27 cellular contexts compared by ENCODE assay signal in genomic region chr11:96019271-96019670, GRCh38.
"Had no signal": no experiment of that assay in that cellular context is flagged by ENCODE, and none has a peak within 500 bp of the region (broad histone marks: within the 10 kb centered on the region; RNA-seq: fewer than 3 reads in every experiment).

No MANE protein-coding gene starts in this region.

- DNase-seq: dermis blood vessel endothelial cell; effector CD8-positive, alpha-beta T cell; effector memory CD8-positive, alpha-beta T cell; endodermal cell; erythroblast; esophagus squamous epithelium; foreskin fibroblast; foreskin melanocyte; heart left ventricle; hypothalamus; immature natural killer cell; islet precursor cell; kidney; left cardiac atrium; left lung; left ventricle myocardium superior; lower lobe of right lung; mesenchymal stem cell; mucosa of descending colon; naive B cell; naive thymus-derived CD8-positive, alpha-beta T cell had no signal

- H3K9me3 ChIP-seq: esophagus squamous epithelium, gastroesophageal sphincter, heart left ventricle, left lung, lower lobe of right lung, mucosa of descending colon had no signal

- H3K36me3 Mint-ChIP-seq: immature natural killer cell, mesothelial cell of epicardium had no signal

- H3K4me3 ChIP-seq: coronary artery, esophagus squamous epithelium, gastroesophageal sphincter, heart left ventricle, hepatocyte, left lung, lower lobe of right lung, mucosa of descending colon had no signal

- H3K9me3 Mint-ChIP-seq: effector memory CD8-positive, alpha-beta T cell; endodermal cell; immature natural killer cell; mesothelial cell of epicardium; naive B cell; naive thymus-derived CD8-positive, alpha-beta T cell had no signal

- ATAC-seq: effector memory CD8-positive, alpha-beta T cell; esophagus mucosa; gastroesophageal sphincter; heart left ventricle; left cardiac atrium; left ventricle myocardium superior; mucosa of descending colon; naive thymus-derived CD8-positive, alpha-beta T cell had no signal

- H3K27me3 ChIP-seq: esophagus squamous epithelium, gastroesophageal sphincter, heart left ventricle, hepatocyte, left lung had no signal

- H3K4me3 Mint-ChIP-seq: effector memory CD8-positive, alpha-beta T cell; endodermal cell; immature natural killer cell; mesothelial cell of epicardium; naive thymus-derived CD8-positive, alpha-beta T cell had no signal

- H3K4me1 ChIP-seq: left lung, lower lobe of right lung had no signal

- H3K27ac Mint-ChIP-seq: effector memory CD8-positive, alpha-beta T cell; endodermal cell; immature natural killer cell had no signal

- H3K27me3 Mint-ChIP-seq: effector memory CD8-positive, alpha-beta T cell; naive B cell; naive thymus-derived CD8-positive, alpha-beta T cell had no signal

- H3K27ac ChIP-seq: coronary artery, epithelial cell of prostate, esophagus squamous epithelium, gastroesophageal sphincter, heart left ventricle, hepatocyte, left lung, lower lobe of right lung had no signal

- H3K36me3 ChIP-seq: esophagus squamous epithelium, gastroesophageal sphincter, heart left ventricle, left lung, lower lobe of right lung had no signal
